Comparison of ENCODE assay signal across 15 cellular contexts in the genomic region with DNA sequence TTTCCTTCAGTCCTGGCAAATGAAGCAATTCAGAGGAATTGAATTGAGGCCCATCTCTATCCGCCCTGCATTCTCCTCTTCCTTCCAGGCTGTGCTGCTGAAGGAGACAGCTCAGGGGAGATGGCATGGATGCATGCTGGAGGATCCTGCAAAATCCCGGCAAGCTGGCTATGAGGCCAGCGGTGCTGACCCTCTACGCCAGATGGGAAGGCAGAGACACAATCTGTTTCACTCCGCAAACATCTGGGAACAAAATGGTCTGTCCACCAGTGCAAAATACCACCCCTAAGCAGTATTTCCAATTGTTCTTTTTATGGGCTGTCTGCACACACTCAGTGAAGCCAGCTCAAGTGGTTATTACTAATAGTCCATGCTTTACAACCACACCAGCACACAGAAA.
"Had no signal": no experiment of that assay in that cellular context is flagged by ENCODE, and none has a peak within 500 bp of the region (broad histone marks: within the 10 kb centered on the region; RNA-seq: fewer than 3 reads in every experiment).

No MANE protein-coding gene starts in this region.

- H3K4me1 Mint-ChIP-seq: activated B cell treated with CpG ODN at 0.5 μM for 24 hours; activated CD4-positive, alpha-beta T cell treated with anti-CD3 and anti-CD28 coated beads, Interleukin-2, amount 10 ng/mL, durations not matched to agents 24 days and 14 days; activated T-helper 17 cell treated with anti-CD3 and anti-CD28 coated beads, Interleukin-2, amount 50 U/mL, for 72 hours; memory B cell had no signal

- H3K27me3 ChIP-seq: adrenal gland, colonic mucosa, gastrocnemius medialis, left lung, pancreas, stomach had no signal

- H3K4me1 ChIP-seq: adrenal gland, colonic mucosa, gastrocnemius medialis, left lung, pancreas, stomach had no signal

- DNase-seq: activated B cell treated with CpG ODN at 0.5 μM for 24 hours; activated CD4-positive, alpha-beta T cell treated with anti-CD3 and anti-CD28 coated beads, Interleukin-2, amount 10 ng/mL, durations not matched to agents 24 days and 14 days; activated CD8-positive, alpha-beta memory T cell treated with anti-CD3 and anti-CD28 coated beads for 24 hours; activated naive CD4-positive, alpha-beta T cell treated with anti-CD3 and anti-CD28 coated beads, Interleukin-2, amount 50 U/mL, for 16 hours; adrenal gland; caudate nucleus; colonic mucosa; gastrocnemius medialis; left lung; pancreas; stimulated activated CD4-positive, alpha-beta T cell treated with anti-CD3 and anti-CD28 coated beads, Interleukin-4, amount 100 ng/mL, for 24 hours; stomach had no signal

- H3K9me3 Mint-ChIP-seq: activated B cell treated with CpG ODN at 0.5 μM for 24 hours; activated CD4-positive, alpha-beta T cell treated with anti-CD3 and anti-CD28 coated beads, Interleukin-2, amount 10 ng/mL, durations not matched to agents 24 days and 14 days; activated T-helper 17 cell treated with anti-CD3 and anti-CD28 coated beads, Interleukin-2, amount 50 U/mL, for 72 hours; memory B cell; neural crest cell had no signal

- H3K4me3 ChIP-seq: adrenal gland, colonic mucosa, gastrocnemius medialis, left lung, pancreas, stomach had no signal

- H3K36me3 ChIP-seq: adrenal gland, colonic mucosa, gastrocnemius medialis, left lung, pancreas, stomach had no signal

- H3K4me3 Mint-ChIP-seq: activated B cell treated with CpG ODN at 0.5 μM for 24 hours; activated CD4-positive, alpha-beta T cell treated with anti-CD3 and anti-CD28 coated beads, Interleukin-2, amount 10 ng/mL, durations not matched to agents 24 days and 14 days; activated T-helper 17 cell treated with anti-CD3 and anti-CD28 coated beads, Interleukin-2, amount 50 U/mL, for 72 hours; memory B cell; neural crest cell had no signal

- H3K27me3 Mint-ChIP-seq: activated B cell treated with CpG ODN at 0.5 μM for 24 hours; activated CD4-positive, alpha-beta T cell treated with anti-CD3 and anti-CD28 coated beads, Interleukin-2, amount 10 ng/mL, durations not matched to agents 24 days and 14 days; activated T-helper 17 cell treated with anti-CD3 and anti-CD28 coated beads, Interleukin-2, amount 50 U/mL, for 72 hours had no signal

- H3K9me3 ChIP-seq: adrenal gland, colonic mucosa, gastrocnemius medialis, left lung, pancreas, stomach had no signal

- H3K36me3 Mint-ChIP-seq: memory B cell had no signal

- ATAC-seq: activated T-helper 17 cell treated with anti-CD3 and anti-CD28 coated beads, Interleukin-2, amount 50 U/mL, for 72 hours; gastrocnemius medialis; left lung; pancreas had no signal

- H3K27ac ChIP-seq: adrenal gland, colonic mucosa, gastrocnemius medialis, left lung, pancreas, stomach had no signal

- H3K27ac Mint-ChIP-seq: activated B cell treated with CpG ODN at 0.5 μM for 24 hours; activated CD4-positive, alpha-beta T cell treated with anti-CD3 and anti-CD28 coated beads, Interleukin-2, amount 10 ng/mL, durations not matched to agents 24 days and 14 days; activated T-helper 17 cell treated with anti-CD3 and anti-CD28 coated beads, Interleukin-2, amount 50 U/mL, for 72 hours; memory B cell had no signal
